Comparison of ENCODE assay signal across 27 cellular contexts in genomic region chr14:88853129-88853528, GRCh38.
"Had no signal": no experiment of that assay in that cellular context is flagged by ENCODE, and none has a peak within 500 bp of the region (broad histone marks: within the 10 kb centered on the region; RNA-seq: fewer than 3 reads in every experiment).

No MANE protein-coding gene starts in this region.

- H3K4me1 ChIP-seq: left ventricle myocardium inferior, pancreas, prostate gland, transverse colon, upper lobe of left lung, vagina had no signal

- H3K27ac Mint-ChIP-seq: mesothelial cell of epicardium; naive B cell; natural killer cell; nephron progenitor cell; stimulated activated naive CD8-positive, alpha-beta T cell treated with anti-CD3 and anti-CD28 coated beads, Interleukin-15, amount 100 ng/mL, for 72 hours had no signal

- H3K4me1 Mint-ChIP-seq: naive B cell; natural killer cell; nephron progenitor cell; stimulated activated naive CD8-positive, alpha-beta T cell treated with anti-CD3 and anti-CD28 coated beads, Interleukin-15, amount 100 ng/mL, for 72 hours had no signal

- H3K4me3 Mint-ChIP-seq: mesothelial cell of epicardium; naive B cell; natural killer cell; nephron progenitor cell; stimulated activated naive CD8-positive, alpha-beta T cell treated with anti-CD3 and anti-CD28 coated beads, Interleukin-15, amount 100 ng/mL, for 72 hours had no signal

- H3K9me3 ChIP-seq: left ventricle myocardium inferior, pancreas, prostate gland, transverse colon, upper lobe of left lung, vagina had no signal

- H3K27me3 ChIP-seq: pancreas, transverse colon, upper lobe of left lung, vagina had no signal

- H3K36me3 Mint-ChIP-seq: natural killer cell had no signal

- ATAC-seq: natural killer cell; pancreas; right cardiac atrium; sciatic nerve; stimulated activated naive CD8-positive, alpha-beta T cell treated with anti-CD3 and anti-CD28 coated beads, Interleukin-15, amount 100 ng/mL, for 72 hours had no signal

- DNase-seq: hypothalamus; islet precursor cell; left ventricle myocardium inferior; mesendoderm; naive B cell; natural killer cell; nephron progenitor cell; nucleus accumbens; pancreas; posterior cingulate gyrus; retina; right cardiac atrium; stimulated activated CD4-positive, alpha-beta T cell treated with anti-CD3 and anti-CD28 coated beads, Interleukin-12 subunit alpha, Interleukin-12 subunit beta, amount 100 ng/mL, for 4 hours; stimulated activated CD4-positive, alpha-beta T cell treated with anti-CD3 and anti-CD28 coated beads, Interleukin-15, amount 100 ng/mL, for 24 hours; stimulated activated CD4-positive, alpha-beta T cell treated with anti-CD3 and anti-CD28 coated beads, Interleukin-2, amount 100 ng/mL, for 24 hours; stimulated activated CD4-positive, alpha-beta T cell treated with anti-CD3 and anti-CD28 coated beads, Interleukin-4, amount 100 ng/mL, for 1 hour; stimulated activated naive CD4-positive, alpha-beta T cell treated with Interleukin-2 at 50 U/mL for 16 hours; stimulated activated naive CD8-positive, alpha-beta T cell treated with anti-CD3 and anti-CD28 coated beads, Interleukin-15, amount 100 ng/mL, for 72 hours; substantia nigra; transverse colon; upper lobe of left lung had no signal

- H3K9me3 Mint-ChIP-seq: mesothelial cell of epicardium; naive B cell; natural killer cell; nephron progenitor cell; stimulated activated naive CD8-positive, alpha-beta T cell treated with anti-CD3 and anti-CD28 coated beads, Interleukin-15, amount 100 ng/mL, for 72 hours had no signal

- H3K27ac ChIP-seq: left ventricle myocardium inferior, pancreas, prostate gland, skin epidermis, transverse colon, upper lobe of left lung, vagina had no signal

- H3K27me3 Mint-ChIP-seq: naive B cell; stimulated activated naive CD8-positive, alpha-beta T cell treated with anti-CD3 and anti-CD28 coated beads, Interleukin-15, amount 100 ng/mL, for 72 hours had no signal

- H3K4me3 ChIP-seq: left ventricle myocardium inferior, lung, pancreas, prostate gland, skin epidermis, transverse colon, upper lobe of left lung, vagina had no signal

- H3K36me3 ChIP-seq: pancreas, prostate gland had no signal
